Comparison of ENCODE assay signal across 1 cellular context in genomic region chr3:139074565-139075115, GRCh38.
A peak's percentile ranks its signal among the peaks of the same experiment; 100 is the strongest.
TF ChIP-seq lines count a peak whose summit lies in the region.

No MANE protein-coding gene starts in this region.

TF ChIP-seq in HepG2, 621 proteins besides CTCF, POLR2A, EP300 and RAD21 (continued from another document):
- TF ChIP-seq TBX3 (IDR thresholded peaks at IDR 0.05; ENCODE audit: borderline replicate concordance): no peak
- TF ChIP-seq ZNF337 (CRISPR knock-in tag; IDR thresholded peaks at IDR 0.05; ENCODE audit: borderline replicate concordance, low read depth): peak; percentile 36; the same call in 1 of the 2 replicates
- no peak for TF ChIP-seq ZNF616 (CRISPR knock-in tag; IDR thresholded peaks at IDR 0.05; ENCODE audit: low read depth)
